Comparison of ENCODE assay signal across 19 cellular contexts in the genomic region with DNA sequence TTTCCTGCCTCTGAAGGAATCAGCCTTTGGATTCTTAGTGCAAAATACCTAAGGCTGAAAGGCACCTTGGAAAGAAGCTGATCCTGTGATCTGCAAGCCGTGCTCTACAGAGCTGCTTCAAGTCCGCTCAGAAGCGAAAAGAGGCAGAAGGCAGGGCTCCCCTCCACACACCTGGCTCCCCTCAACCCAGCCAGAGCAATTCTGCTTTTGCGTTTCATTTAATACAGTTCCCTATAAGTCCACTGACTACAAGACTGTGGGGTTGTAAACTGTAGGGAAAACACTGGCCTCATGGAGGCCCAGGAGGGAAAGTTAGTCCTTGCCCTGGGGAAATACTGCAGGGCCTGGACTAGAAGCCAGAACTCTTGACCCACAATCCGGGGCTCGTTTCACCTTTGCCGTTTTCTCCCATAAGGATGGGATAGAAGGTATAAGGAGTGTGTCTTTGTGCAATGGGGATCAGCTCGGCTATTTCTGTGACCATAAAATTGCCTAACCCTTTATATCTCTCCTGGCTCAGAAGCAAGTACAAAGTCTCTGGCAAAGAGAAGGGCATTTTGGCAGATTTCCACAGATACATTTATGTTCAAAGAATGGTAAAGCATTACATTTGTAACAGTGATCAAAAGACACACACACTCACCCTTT.
"Had no signal": no experiment of that assay in that cellular context is flagged by ENCODE, and none has a peak within 500 bp of the region (broad histone marks: within the 10 kb centered on the region; RNA-seq: fewer than 3 reads in every experiment).

No MANE protein-coding gene starts in this region.

- H3K36me3 ChIP-seq: spleen, thyroid gland had no signal

- H2AFZ ChIP-seq: hepatocyte, parathyroid adenoma had no signal

- H3K4me3 Mint-ChIP-seq: activated CD4-positive, alpha-beta T cell treated with anti-CD3 and anti-CD28 coated beads for 36 hours; activated naive CD8-positive, alpha-beta T cell treated with anti-CD3 and anti-CD28 coated beads for 36 hours; effector memory CD8-positive, alpha-beta T cell; stimulated activated naive B cell treated with anti-CD40 and anti-IgM and Interleukin-4, amounts not matched to agents 10 μg/mL and 1 μg/mL and 100 μg/mL, for 72 hours had no signal

- H3K9me3 ChIP-seq: spleen, thyroid gland had no signal

- H3K9ac ChIP-seq: parathyroid adenoma had no signal

- H3K27ac Mint-ChIP-seq: activated CD4-positive, alpha-beta T cell treated with anti-CD3 and anti-CD28 coated beads for 36 hours; activated naive CD8-positive, alpha-beta T cell treated with anti-CD3 and anti-CD28 coated beads for 36 hours; effector memory CD8-positive, alpha-beta T cell; stimulated activated naive B cell treated with anti-CD40 and anti-IgM and Interleukin-4, amounts not matched to agents 10 μg/mL and 1 μg/mL and 100 μg/mL, for 72 hours had no signal

- H3K4me1 Mint-ChIP-seq: activated CD4-positive, alpha-beta T cell treated with anti-CD3 and anti-CD28 coated beads for 36 hours; activated naive CD8-positive, alpha-beta T cell treated with anti-CD3 and anti-CD28 coated beads for 36 hours; naive B cell; stimulated activated naive B cell treated with anti-CD40 and anti-IgM and Interleukin-4, amounts not matched to agents 10 μg/mL and 1 μg/mL and 100 μg/mL, for 72 hours had no signal

- FAIRE-seq: islet of Langerhans, TTC549 had no signal

- H3K4me1 ChIP-seq: foreskin keratinocyte, parathyroid adenoma, spleen, thyroid gland had no signal

- H3K4me2 ChIP-seq: hepatocyte had no signal

- H3K36me3 Mint-ChIP-seq: activated naive CD8-positive, alpha-beta T cell treated with anti-CD3 and anti-CD28 coated beads for 36 hours; naive B cell; stimulated activated naive B cell treated with anti-CD40 and anti-IgM and Interleukin-4, amounts not matched to agents 10 μg/mL and 1 μg/mL and 100 μg/mL, for 72 hours had no signal

- H3K9me3 Mint-ChIP-seq: activated naive CD8-positive, alpha-beta T cell treated with anti-CD3 and anti-CD28 coated beads for 36 hours; stimulated activated naive B cell treated with anti-CD40 and anti-IgM and Interleukin-4, amounts not matched to agents 10 μg/mL and 1 μg/mL and 100 μg/mL, for 72 hours had no signal

- H3K79me2 ChIP-seq: hepatocyte, parathyroid adenoma had no signal

- H3K4me3 ChIP-seq: hepatocyte, spleen, thyroid gland had no signal

- ATAC-seq: activated CD4-positive, alpha-beta T cell treated with anti-CD3 and anti-CD28 coated beads for 36 hours; effector memory CD8-positive, alpha-beta T cell; foreskin keratinocyte; sciatic nerve had no signal

- H3K27me3 ChIP-seq: foreskin keratinocyte, hepatocyte, thyroid gland had no signal

- DNase-seq: activated CD4-positive, alpha-beta T cell treated with anti-CD3 and anti-CD28 coated beads for 36 hours; activated CD4-positive, alpha-beta T cell treated with anti-CD3 and anti-CD28 coated beads, Interleukin-2, amount 50 U/mL, for 48 hours; activated naive CD4-positive, alpha-beta T cell; activated naive CD8-positive, alpha-beta T cell treated with anti-CD3 and anti-CD28 coated beads for 36 hours; amniotic stem cell; caudate nucleus; effector memory CD8-positive, alpha-beta T cell; foreskin keratinocyte; mammary epithelial cell; naive B cell; spleen; stimulated activated CD4-positive, alpha-beta T cell treated with anti-CD3 and anti-CD28 coated beads, Interleukin-4, amount 100 ng/mL, for 4 hours; stimulated activated naive B cell treated with anti-CD40 and anti-IgM and Interleukin-4, amounts not matched to agents 10 μg/mL and 1 μg/mL and 100 μg/mL, for 72 hours; thyroid gland had no signal

- H3K27ac ChIP-seq: foreskin keratinocyte, hepatocyte, parathyroid adenoma, spleen, thyroid gland had no signal
